1 cellular context compared by ENCODE assay signal in the genomic region with DNA sequence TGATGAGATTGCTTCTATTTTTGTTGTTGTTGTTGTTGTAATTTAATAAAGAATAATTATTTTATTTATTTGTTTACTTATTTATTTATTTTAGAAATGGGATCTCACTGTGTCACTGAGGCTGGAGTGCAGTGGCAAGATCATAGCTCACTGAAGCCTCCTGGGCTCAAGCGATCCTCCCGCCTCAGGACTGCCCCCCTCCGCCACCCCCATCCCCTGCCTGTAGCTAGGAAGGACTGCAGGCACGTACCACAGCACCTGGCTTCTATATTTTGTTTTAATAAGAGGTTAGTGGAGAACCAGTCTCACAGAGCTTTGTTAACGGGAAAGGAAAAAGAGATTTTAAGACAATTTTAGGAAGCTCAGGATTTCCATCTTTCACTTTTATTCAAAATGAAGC.
A peak's percentile ranks its signal among the peaks of the same experiment; 100 is the strongest.
TF ChIP-seq lines count a peak whose summit lies in the region.

No MANE protein-coding gene starts in this region.

TF ChIP-seq in K562, 482 proteins besides CTCF, POLR2A, EP300 and RAD21:
- TF ChIP-seq CBX8 (IDR thresholded peaks at IDR 0.05; ENCODE audit: borderline replicate concordance, extremely low read depth, low read depth, low read length, poor library complexity, severe bottlenecking) (peak; percentile 4), KDM4B (IDR thresholded peaks at IDR 0.05; ENCODE audit: borderline replicate concordance in 2 of 2, low read depth in 1 of 2) (no peak)
